10 cellular contexts compared by ENCODE assay signal in the genomic region with DNA sequence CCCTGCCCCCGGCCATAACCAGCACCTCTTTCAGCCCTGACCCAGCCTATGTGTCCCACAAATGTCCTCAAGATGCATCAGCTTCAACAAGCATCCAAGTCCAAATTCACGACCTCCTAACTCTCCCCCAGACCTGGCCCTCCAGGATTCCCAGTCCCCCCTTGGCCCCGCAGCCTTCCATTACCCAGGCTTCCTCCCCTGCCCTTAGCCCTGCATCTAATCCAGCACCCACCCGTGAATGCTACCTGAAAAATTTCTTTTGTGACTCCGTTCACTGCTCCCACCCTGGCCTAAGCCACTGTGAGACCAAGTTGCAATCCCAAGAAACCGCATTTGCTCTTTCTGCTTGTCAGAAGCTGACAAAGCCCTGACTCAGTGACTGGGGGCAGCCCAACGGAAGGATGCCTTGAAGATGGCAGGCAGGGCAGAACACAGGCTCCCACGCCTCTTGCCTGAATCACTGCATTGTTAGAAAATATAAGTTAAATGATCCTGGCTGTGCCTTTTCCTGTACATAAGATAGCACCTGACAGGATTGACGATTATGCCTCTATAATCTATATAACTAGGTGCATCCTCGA. TPM values are rescaled to one million over a fixed set of nuclear protein-coding genes. Genes with fewer than 3 reads are reported as not detected.
DNase-seq lines count a peak whose midpoint lies in the region; TF ChIP-seq lines count a peak whose summit lies in the region.
"Had no signal": no experiment of that assay in that cellular context is flagged by ENCODE, and none has a peak within 500 bp of the region (broad histone marks: within the 10 kb centered on the region; RNA-seq: fewer than 3 reads in every experiment).

No MANE protein-coding gene starts in this region.

- peaks cover 10% of the 10 kb centered on the region for H3K4me1 Mint-ChIP-seq in CD14-positive monocyte

- H3K27me3 Mint-ChIP-seq in CD14-positive monocyte (ENCODE audit: low read depth in 3 of 3): peaks cover 43 to 53% (median 50%) of the 10 kb centered on the region in 3 donors

- peak overlapping the region; percentile 58 for H4K91ac ChIP-seq in trophoblast cell (ENCODE audit: low read depth, low read length)

- H3K9ac ChIP-seq in trophoblast cell (ENCODE audit: low read length): no peak overlapping the region

- peaks cover 17 to 18% of the 10 kb centered on the region in 2 donors for H3K36me3 Mint-ChIP-seq in CD14-positive monocyte

- H3K36me3 ChIP-seq in trophoblast cell (ENCODE audit: control insufficient read depth in 1 of 2, insufficient read depth in 2 of 2, low read length in 2 of 2): peaks cover 22 to 25% of the 10 kb centered on the region in 2 experiments

- intact Hi-C loops in CD14-positive monocyte (cut with micrococcal nuclease): no loop called here

- TF ChIP-seq CTCF in epithelial cell of esophagus (IDR thresholded peaks at IDR 0.05; ENCODE audit: insufficient read depth, low read depth, low read length, missing control alignments): no peak
- no peak for TF ChIP-seq CTCF in CD14-positive monocyte (IDR thresholded peaks at IDR 0.05)

- no peak overlapping the region for H3K18ac ChIP-seq in trophoblast cell (ENCODE audit: low read length)

- H3K23ac ChIP-seq in trophoblast cell (ENCODE audit: low read length): no peak overlapping the region

- H3K4me1 ChIP-seq in trophoblast cell (ENCODE audit: control insufficient read depth in 1 of 2, insufficient read depth in 2 of 2, low read length in 2 of 2): peaks cover 15 to 31% of the 10 kb centered on the region in 2 experiments

- H3K79me1 ChIP-seq in trophoblast cell (ENCODE audit: low read length): peaks cover 22% of the 10 kb centered on the region

- H3K9me3 Mint-ChIP-seq in CD14-positive monocyte: peaks cover 0 to 9% (median 2%) of the 10 kb centered on the region in 7 donors

- peak overlapping the region; percentile 4 for H2BK120ac ChIP-seq in trophoblast cell (ENCODE audit: insufficient read depth, low read length, poor library complexity)

- H2AFZ ChIP-seq in trophoblast cell (ENCODE audit: insufficient read depth, low read length, poor library complexity): peak overlapping the region; percentile 27

- H3K4me3 Mint-ChIP-seq in CD14-positive monocyte: peak overlapping the region in 1 of 2 donors; percentile 85

- H2AK5ac ChIP-seq in trophoblast cell (ENCODE audit: low read length): no peak overlapping the region

- H3K27ac ChIP-seq in trophoblast cell (ENCODE audit: low read depth, low read length): no peak overlapping the region

- H3K4ac ChIP-seq in trophoblast cell (ENCODE audit: low read depth, low read length): no peak overlapping the region

- no peaks in the 10 kb centered on the region for H3K27me3 ChIP-seq in trophoblast cell (ENCODE audit: insufficient read depth, low read length)

- no peak overlapping the region for H2BK5ac ChIP-seq in trophoblast cell (ENCODE audit: low read depth, low read length, poor library complexity)

- no peak overlapping the region for H4K8ac ChIP-seq in trophoblast cell (ENCODE audit: low read depth, low read length)

- DNase-seq in EH (ENCODE audit: low read depth) (peak; percentile 96), RPMI7951 (ENCODE audit: low read depth) (peak; percentile 94), epithelial cell of esophagus (ENCODE audit: low read depth) (peak; percentile 96), trophoblast cell (peak; percentile 71 to 76), midbrain (lab: John Stamatoyannopoulos, UW) (no peak), CD14-positive monocyte (ENCODE audit: low spot score) (no peak), NCI-H345 treated with DMSO at 0.1 percent for 48 hours (lab: John Stamatoyannopoulos, UW; ENCODE audit: unreplicated experiment) (no peak), T-helper 9 cell (no peak)
- DNase-seq: Karpas-422, Right ventricle myocardium superior had no signal

- peak overlapping the region; percentile 27 for H2BK12ac ChIP-seq in trophoblast cell (ENCODE audit: low read length)

- H3K14ac ChIP-seq in trophoblast cell (ENCODE audit: low read length): peak overlapping the region; percentile 12

- no peak overlapping the region for H3K4me2 ChIP-seq in trophoblast cell (ENCODE audit: low read length)

- H3K27ac Mint-ChIP-seq in CD14-positive monocyte: no peak overlapping the region

- no CpG with 5 or more reads among the region's 10 CpGs for WGBS in trophoblast cell (ENCODE audit: extremely low coverage, insufficient coverage, insufficient read length)

- H4K12ac ChIP-seq in trophoblast cell (ENCODE audit: low read depth, low read length): no peak overlapping the region

- no peak overlapping the region for H3K4me3 ChIP-seq in epithelial cell of esophagus (ENCODE audit: low read length)
- no peak overlapping the region for H3K4me3 ChIP-seq in trophoblast cell (ENCODE audit: low read depth, low read length)

- H3K79me2 ChIP-seq in trophoblast cell (ENCODE audit: control insufficient read depth, insufficient read depth, low read length, poor library complexity): peaks cover 6% of the 10 kb centered on the region

- no peaks in the 10 kb centered on the region for H3K9me3 ChIP-seq in trophoblast cell (ENCODE audit: insufficient read depth, low read depth, low read length)

RNA-seq across cellular contexts. Expression of a gene that starts 0.9 kb away (rescaled TPM):
- total RNA-seq in RPMI7951 (2014; rRNA removed; shearing (Covaris generic)): 14.5 and 16.9 TPM in 2 replicates
- 174 and 178 TPM in 2 replicates for polyA plus RNA-seq in trophoblast cell (2013)
- polyA plus RNA-seq in CD14-positive monocyte: not detected

RNA-seq across cellular contexts. Expression of a gene that starts 30.4 kb away (rescaled TPM):
- total RNA-seq in RPMI7951 (2014; rRNA removed; shearing (Covaris generic)): 75.0 and 90.6 TPM in 2 replicates
- polyA plus RNA-seq in trophoblast cell (2013): 47.8 and 48.3 TPM in 2 replicates
- polyA plus RNA-seq in CD14-positive monocyte: 10 to 100 TPM; 17.6 to 19.5 TPM

RNA-seq across cellular contexts. Expression of a gene that starts 59.6 kb away (rescaled TPM):
- total RNA-seq in RPMI7951 (2014; rRNA removed; shearing (Covaris generic)): 5.4 and 5.6 TPM in 2 replicates
- polyA plus RNA-seq in trophoblast cell (2013): 6.2 TPM in 2 replicates
- polyA plus RNA-seq in CD14-positive monocyte: under 1 TPM; 0.21 to 0.69 TPM

Comparison
In these comparisons a context has a peak if more than half of its experiments do, and no peak if none do; other contexts are left out.
1. DNase-seq: peak in EH (single experiment), RPMI7951 (single experiment), epithelial cell of esophagus (single experiment) and trophoblast cell (2 of 2); none in midbrain (single experiment), CD14-positive monocyte (single experiment), NCI-H345 treated with DMSO at 0.1 percent for 48 hours (single experiment) and T-helper 9 cell (single experiment).